Comparison of ENCODE assay signal across 1 cellular context in genomic region chr3:170865209-170866094, GRCh38.
TF ChIP-seq lines count a peak whose summit lies in the region.

No MANE protein-coding gene starts in this region.

TF ChIP-seq in K562, 482 proteins besides CTCF, POLR2A, EP300 and RAD21 (continued from another document and continues in another):
- TF ChIP-seq RERE (CRISPR knock-in tag; IDR thresholded peaks at IDR 0.05; ENCODE audit: borderline replicate concordance): no peak
- TF ChIP-seq DACH1 (IDR thresholded peaks at IDR 0.05; ENCODE audit: partially characterized antibody): no peak
- no peak for TF ChIP-seq BRD9 (IDR thresholded peaks at IDR 0.05; ENCODE audit: low read depth, partially characterized antibody)
- no peak for TF ChIP-seq RBM14 (IDR thresholded peaks at IDR 0.05; ENCODE audit: borderline replicate concordance, insufficient read depth, low read depth, low read length)
- peak; percentile 91 for TF ChIP-seq EWSR1 (IDR thresholded peaks at IDR 0.05; ENCODE audit: borderline replicate concordance, low read depth, partially characterized antibody)
- TF ChIP-seq ZEB2 (IDR thresholded peaks at IDR 0.05): no peak
- TF ChIP-seq ZNF324 (CRISPR knock-in tag; IDR thresholded peaks at IDR 0.05): no peak
- TF ChIP-seq JUNB (CRISPR knock-in tag; conservative IDR thresholded peaks at IDR 0.05): no peak
- TF ChIP-seq SNAPC5 (CRISPR knock-in tag; IDR thresholded peaks at IDR 0.05): no peak
- no peak for TF ChIP-seq ZNF316 (IDR thresholded peaks at IDR 0.05)
- TF ChIP-seq HDAC3 (IDR thresholded peaks at IDR 0.05; ENCODE audit: borderline replicate concordance, partially characterized antibody): no peak
- no peak for TF ChIP-seq ZNF347 (CRISPR knock-in tag; IDR thresholded peaks at IDR 0.05; ENCODE audit: low read depth)
- TF ChIP-seq ZNF224 (CRISPR knock-in tag; IDR thresholded peaks at IDR 0.05): no peak
- no peak for TF ChIP-seq CHAMP1 (IDR thresholded peaks at IDR 0.05)
- TF ChIP-seq ZNF75A (CRISPR knock-in tag; IDR thresholded peaks at IDR 0.05): no peak
- no peak for TF ChIP-seq MCM3 (IDR thresholded peaks at IDR 0.05)
- TF ChIP-seq FOXO4 (CRISPR knock-in tag; IDR thresholded peaks at IDR 0.05): no peak
- 0 out of 2 replicates have a peak, but pooled peaks have one; percentile 33 for TF ChIP-seq GABPB2 (CRISPR knock-in tag; conservative IDR thresholded peaks at IDR 0.05)
- no peak for TF ChIP-seq ZBTB40 (IDR thresholded peaks at IDR 0.05)
- no peak for TF ChIP-seq ZBTB40 (CRISPR knock-in tag; IDR thresholded peaks at IDR 0.05)
- TF ChIP-seq ZC3H8 (IDR thresholded peaks at IDR 0.05): no peak
- peak; percentile 66; the same call in 1 of the 2 replicates for TF ChIP-seq THRB (CRISPR knock-in tag; conservative IDR thresholded peaks at IDR 0.05)
- TF ChIP-seq ESRRA (IDR thresholded peaks at IDR 0.05; ENCODE audit: borderline replicate concordance, low read depth): no peak
- TF ChIP-seq ARID2 (IDR thresholded peaks at IDR 0.05): no peak
- 0 out of 2 replicates have a peak, but pooled peaks have one; percentile 38 for TF ChIP-seq ZNF717 (CRISPR knock-in tag; IDR thresholded peaks at IDR 0.05)
- no peak for TF ChIP-seq RBM15 (IDR thresholded peaks at IDR 0.05; ENCODE audit: insufficient read depth, low read length)
- no peak for TF ChIP-seq HDAC2 (IDR thresholded peaks at IDR 0.05)
- no peak for TF ChIP-seq KDM1A (IDR thresholded peaks at IDR 0.05)
- TF ChIP-seq SMARCB1 (IDR thresholded peaks at IDR 0.05; ENCODE audit: insufficient read length, low read depth): no peak
- no peak for TF ChIP-seq ZNF644 (tag; IDR thresholded peaks at IDR 0.05; ENCODE audit: low read depth)
- TF ChIP-seq KLF10 (CRISPR knock-in tag; IDR thresholded peaks at IDR 0.05): 0 out of 2 replicates have a peak, but pooled peaks have one; percentile 21
- TF ChIP-seq NFRKB (IDR thresholded peaks at IDR 0.05; ENCODE audit: low read depth): no peak
- TF ChIP-seq MTA1 (IDR thresholded peaks at IDR 0.05; ENCODE audit: borderline replicate concordance): no peak
- no peak for TF ChIP-seq TCF3 (CRISPR knock-in tag; IDR thresholded peaks at IDR 0.05)
- no peak for TF ChIP-seq SMAD2 (IDR thresholded peaks at IDR 0.05; ENCODE audit: low read depth, low read length)
- no peak for TF ChIP-seq PRPF4 (IDR thresholded peaks at IDR 0.05; ENCODE audit: insufficient read depth, low read depth, low read length, poor library complexity, severe bottlenecking)
- no peak for TF ChIP-seq TARDBP (IDR thresholded peaks at IDR 0.05)
- no peak for TF ChIP-seq MAFK (IDR thresholded peaks at IDR 0.05; ENCODE audit: low read length)
- TF ChIP-seq L3MBTL2 (IDR thresholded peaks at IDR 0.05): no peak
- no peak for TF ChIP-seq HDAC1 (IDR thresholded peaks at IDR 0.05)
- TF ChIP-seq ETV1 (tag; conservative IDR thresholded peaks at IDR 0.05; ENCODE audit: low read depth): no peak
